In genomic region chr2:64104944-64105343, GRCh38 we compare ENCODE assay signal across 15 cellular contexts. TPM values are rescaled to one million over a fixed set of nuclear protein-coding genes. Genes with fewer than 3 reads are reported as not detected.
DNase-seq lines count a peak whose midpoint lies in the region; ATAC-seq, FAIRE-seq and TF ChIP-seq lines count a peak whose summit lies in the region.
"Had no signal": no experiment of that assay in that cellular context is flagged by ENCODE, and none has a peak within 500 bp of the region (broad histone marks: within the 10 kb centered on the region; RNA-seq: fewer than 3 reads in every experiment).

No MANE protein-coding gene starts in this region.

- no peak overlapping the region for H3K27ac Mint-ChIP-seq in CD8-positive, alpha-beta memory T cell

- H3K4me3 ChIP-seq in endothelial cell of umbilical vein (replicated peaks in 1 of 3; ENCODE audit: insufficient read depth in 1 of 3, low read depth in 1 of 3, low read length in 3 of 3) = no peak overlapping the region
- H3K4me3 ChIP-seq in CD8-positive, alpha-beta memory T cell (ENCODE audit: low read length) = no peak overlapping the region
- H3K4me3 ChIP-seq: gastroesophageal sphincter, spleen, tibial artery had no signal

- H3K79me2 ChIP-seq in endothelial cell of umbilical vein (ENCODE audit: control insufficient read depth, insufficient read depth, low read length) = peaks cover 28% of the 10 kb centered on the region

- no peak overlapping the region for H3K9ac ChIP-seq in endothelial cell of umbilical vein (replicated peaks; ENCODE audit: extremely low read depth, insufficient read depth, low read length)

- H3K9me3 Mint-ChIP-seq in CD8-positive, alpha-beta memory T cell = no peaks in the 10 kb centered on the region

- H3K27me3 Mint-ChIP-seq in CD8-positive, alpha-beta memory T cell = peaks cover 0 to 1% of the 10 kb centered on the region in 2 donors

- no peaks in the 10 kb centered on the region for H3K27me3 ChIP-seq in endothelial cell of umbilical vein (ENCODE audit: control insufficient read depth in 2 of 2, insufficient read depth in 2 of 2, low read length in 2 of 2)
- H3K27me3 ChIP-seq in CD8-positive, alpha-beta memory T cell (ENCODE audit: insufficient read depth, low read length, poor library complexity, severe bottlenecking) = no peaks in the 10 kb centered on the region
- H3K27me3 ChIP-seq: gastroesophageal sphincter, spleen, tibial artery had no signal

- no peak overlapping the region for H3K4me3 Mint-ChIP-seq in CD8-positive, alpha-beta memory T cell

- no peaks in the 10 kb centered on the region for H3K9me1 ChIP-seq in endothelial cell of umbilical vein (replicated peaks; ENCODE audit: control insufficient read depth, extremely low read depth, insufficient read depth, low read length)

- H3K27ac ChIP-seq in endothelial cell of umbilical vein (ENCODE audit: insufficient read depth, low read depth, low read length) = peak overlapping the region; percentile 12
- H3K27ac ChIP-seq in CD8-positive, alpha-beta memory T cell (ENCODE audit: low read depth, low read length) = no peak overlapping the region
- H3K27ac ChIP-seq: tibial artery had no signal

- peaks cover 5 to 44% (median 14%) of the 10 kb centered on the region in 3 donors for H3K4me1 Mint-ChIP-seq in CD8-positive, alpha-beta memory T cell

- peaks cover 41% of the 10 kb centered on the region for H3K4me1 ChIP-seq in endothelial cell of umbilical vein (ENCODE audit: control insufficient read depth, extremely low read depth, insufficient read depth, low read length)
- H3K4me1 ChIP-seq in CD8-positive, alpha-beta memory T cell (ENCODE audit: insufficient read depth, low read length) = peaks cover 6% of the 10 kb centered on the region

- H3K9me3 ChIP-seq in endothelial cell of umbilical vein (replicated peaks; ENCODE audit: control insufficient read depth, insufficient read depth, low read length) = no peaks in the 10 kb centered on the region
- H3K9me3 ChIP-seq in CD8-positive, alpha-beta memory T cell (ENCODE audit: low read length) = no peaks in the 10 kb centered on the region
- H3K9me3 ChIP-seq: gastroesophageal sphincter, spleen, tibial artery had no signal

- no peaks in the 10 kb centered on the region for H4K20me1 ChIP-seq in endothelial cell of umbilical vein (replicated peaks; ENCODE audit: control insufficient read depth, extremely low read depth, insufficient read depth, low read length)

- peak; percentile 52 for FAIRE-seq in endothelial cell of umbilical vein (lab: Jason Lieb, UNC)
- FAIRE-seq: A204.1, H1, kidney had no signal

- no peak for TF ChIP-seq CTCF in endothelial cell of umbilical vein (IDR thresholded peaks at IDR 0.05; ENCODE audit: extremely low read depth in 1 of 2, insufficient read depth in 1 of 2, low read depth in 1 of 2, low read length in 2 of 2)

- intact Hi-C loops in endothelial cell of umbilical vein (cut with micrococcal nuclease) = loop anchor here (2.0 kb wide), 1 partner anchor 40 kb away; no protein-coding TSS in a partner anchor

- CTCF ChIA-PET in endothelial cell of umbilical vein (lab: Charles Lee) = interaction anchor here (1.0 to 8.5 kb wide), 9 partner anchors 9 to 223 kb away, joined by 3 to 51 read pairs (median 8); no protein-coding TSS in a partner anchor
- CTCF ChIA-PET in CD8-positive, alpha-beta memory T cell (lab: Charles Lee) = no interaction called here

- no TSS peak for BruUV-seq in endothelial cell of umbilical vein (replicated peaks; lab: Mats Ljungman, UMichigan)

- dilution Hi-C loops in endothelial cell of umbilical vein (cut with MboI; ENCODE audit: extremely low pct_ligation_motif_present, low sequenced_read_pairs) = no loop called here

- H2AFZ ChIP-seq in endothelial cell of umbilical vein (ENCODE audit: low read depth, low read length) = no peak overlapping the region

- TF ChIP-seq POLR2A in endothelial cell of umbilical vein (IDR thresholded peaks at IDR 0.05; ENCODE audit: low read depth, low read length) = no peak

- peak overlapping the region; percentile 52 for H3K4me2 ChIP-seq in endothelial cell of umbilical vein (ENCODE audit: insufficient read depth, low read length)

- ATAC-seq in GM18873 (IDR thresholded peaks at IDR 0.05; ENCODE audit: low FRiP score, unreplicated experiment) = no peak
- no peak for ATAC-seq in HG03095 (IDR thresholded peaks at IDR 0.05; ENCODE audit: unreplicated experiment)
- ATAC-seq: gastroesophageal sphincter had no signal

- H3K36me3 Mint-ChIP-seq in CD8-positive, alpha-beta memory T cell = peaks cover 4 to 48% (median 15%) of the 10 kb centered on the region in 3 donors

- peak; percentile 14 for DNase-seq in DMS153 (lab: John Stamatoyannopoulos, UW)
- DNase-seq in DMS153 treated with DMSO at 0.1 percent for 48 hours (lab: John Stamatoyannopoulos, UW; ENCODE audit: unreplicated experiment) = no peak
- peak; percentile 37 for DNase-seq in NCI-H774 (lab: John Stamatoyannopoulos, UW)
- DNase-seq in endothelial cell of umbilical vein (ENCODE audit: low read depth, low spot score) = peak; percentile 72
- DNase-seq in renal cortical epithelial cell (ENCODE audit: low read depth) = peak; percentile 77
- DNase-seq in CD8-positive, alpha-beta memory T cell = no peak
- DNase-seq: kidney, NCI-H2029 treated with DMSO at 0.1 percent for 48 hours, spleen, tibial artery had no signal

- H3K36me3 ChIP-seq in endothelial cell of umbilical vein (ENCODE audit: control insufficient read depth in 2 of 2, extremely low read depth in 1 of 2, insufficient read depth in 2 of 2, low read length in 2 of 2) = peaks cover 0 to 6% of the 10 kb centered on the region in 2 experiments
- peaks cover 7% of the 10 kb centered on the region for H3K36me3 ChIP-seq in CD8-positive, alpha-beta memory T cell (ENCODE audit: insufficient read depth, low read length)

- POLR2A ChIA-PET in endothelial cell of umbilical vein (lab: Charles Lee) = no interaction called here
- POLR2A ChIA-PET in CD8-positive, alpha-beta memory T cell (lab: Charles Lee) = no interaction called here

TF ChIP-seq in endothelial cell of umbilical vein, 7 proteins besides CTCF, POLR2A, EP300 and RAD21:
- peak; percentile 57 for TF ChIP-seq JUN (IDR thresholded peaks at IDR 0.05; ENCODE audit: borderline replicate concordance, insufficient read depth, insufficient read length, low read depth)
- peak; percentile 35 for TF ChIP-seq GATA2 (IDR thresholded peaks at IDR 0.05; ENCODE audit: insufficient read depth, insufficient read length, low read depth, low read length)
- TF ChIP-seq FOS (IDR thresholded peaks at IDR 0.05; ENCODE audit: borderline replicate concordance, insufficient read depth, low read length) = peak; percentile 73
- TF ChIP-seq POLR2AphosphoS5 (IDR thresholded peaks at IDR 0.05; ENCODE audit: insufficient read depth, low read depth, low read length) = no peak
- TF ChIP-seq MAX (IDR thresholded peaks at IDR 0.05; ENCODE audit: insufficient read depth, insufficient read length) = no peak
TF ChIP-seq in endothelial cell of umbilical vein: peak in this region for 3.

RNA-seq across cellular contexts. Expression of gene PELI1, which starts 39.3 kb away (rescaled TPM):
- 30.9 and 39.9 TPM in 2 replicates for total RNA-seq in endothelial cell of umbilical vein
- polyA plus RNA-seq in endothelial cell of umbilical vein = 12.2 and 14.2 TPM in 2 replicates
- polyA plus RNA-seq in endothelial cell of umbilical vein (2011; cell fraction: cytosol; rRNA removed) = 13.3 and 15.0 TPM in 2 replicates
- polyA plus RNA-seq in endothelial cell of umbilical vein (2011; cell fraction: nucleus; rRNA removed) = 35.1 and 43.2 TPM in 2 replicates
- polyA plus RNA-seq in endothelial cell of umbilical vein (2012) = 22.8 and 22.9 TPM in 2 replicates
- 26.4 and 27.0 TPM in 2 replicates for polyA minus RNA-seq in endothelial cell of umbilical vein
- 4.1 TPM for polyA minus RNA-seq in endothelial cell of umbilical vein (2011; cell fraction: cytosol; rRNA and poly(A)+ RNA removed)
- 30.7 and 37.7 TPM in 2 replicates for polyA minus RNA-seq in endothelial cell of umbilical vein (2011; cell fraction: nucleus; rRNA and poly(A)+ RNA removed)
- total RNA-seq in renal cortical epithelial cell = 23.4 and 39.5 TPM in 2 replicates
- 10 to 100 TPM; 23.2 to 25.5 TPM for total RNA-seq in CD8-positive, alpha-beta memory T cell
- 4.7 TPM for polyA plus RNA-seq in CD8-positive, alpha-beta memory T cell

Comparison
In these comparisons a context has a peak if more than half of its experiments do, and no peak if none do; other contexts are left out.
1. DNase-seq: peak in DMS153 (single experiment), NCI-H774 (single experiment), endothelial cell of umbilical vein (single experiment) and renal cortical epithelial cell (single experiment); none in DMS153 treated with DMSO at 0.1 percent for 48 hours (single experiment) and CD8-positive, alpha-beta memory T cell (0 of 5).